In genomic region chr6:57221936-57222683, GRCh38 we compare ENCODE assay signal across 1 cellular context.
TF ChIP-seq lines count a peak whose summit lies in the region.

RAB23 (minus strand) TSS chr6:57222307; CDS start chr6:57210380, 11,927 bp downstream.

TF ChIP-seq in HepG2, 621 proteins besides CTCF, POLR2A, EP300 and RAD21 (continued from another document and continues in another):
- peak; percentile 91 for TF ChIP-seq ARID4A (CRISPR knock-in tag; IDR thresholded peaks at IDR 0.05; ENCODE audit: borderline replicate concordance)
- TF ChIP-seq SALL1 (CRISPR knock-in tag; IDR thresholded peaks at IDR 0.05), result peak; percentile 65; the same call in 1 of the 2 replicates
- TF ChIP-seq YEATS2 (CRISPR knock-in tag; IDR thresholded peaks at IDR 0.05; ENCODE audit: borderline replicate concordance), result peak; percentile 46; the same call in 1 of the 2 replicates
- TF ChIP-seq GMEB1 (CRISPR knock-in tag; IDR thresholded peaks at IDR 0.05; ENCODE audit: borderline replicate concordance), result peak; percentile 60
- TF ChIP-seq ETV6 (CRISPR knock-in tag; conservative IDR thresholded peaks at IDR 0.05), result peak; percentile 43
- TF ChIP-seq ETV5 (CRISPR knock-in tag; IDR thresholded peaks at IDR 0.05; ENCODE audit: borderline replicate concordance), result peak; percentile 56; the same call in 1 of the 2 replicates
- peak; percentile 71; the same call in 1 of the 2 replicates for TF ChIP-seq ZNF331 (CRISPR knock-in tag; IDR thresholded peaks at IDR 0.05)
- TF ChIP-seq ZNF468 (CRISPR knock-in tag; IDR thresholded peaks at IDR 0.05), result peak; percentile 61; the same call in 1 of the 2 replicates
- TF ChIP-seq HMGXB4 (CRISPR knock-in tag; IDR thresholded peaks at IDR 0.05; ENCODE audit: borderline replicate concordance in 1 of 2, low read depth in 1 of 2), result peak; percentile 67 to 89; a peak in 3 of 4 replicates
- 0 out of 2 replicates have a peak, but pooled peaks have one; percentile 58 for TF ChIP-seq ZFP36L1 (CRISPR knock-in tag; IDR thresholded peaks at IDR 0.05)
- no peak for TF ChIP-seq ZMYM2 (CRISPR knock-in tag; IDR thresholded peaks at IDR 0.05)
- TF ChIP-seq KLF12 (CRISPR knock-in tag; IDR thresholded peaks at IDR 0.05; ENCODE audit: borderline replicate concordance), result peak; percentile 30; the same call in 1 of the 2 replicates
- TF ChIP-seq MXD4 (CRISPR knock-in tag; IDR thresholded peaks at IDR 0.05), result peak; percentile 52; the same call in 1 of the 2 replicates
- TF ChIP-seq KIAA2018 (CRISPR knock-in tag; IDR thresholded peaks at IDR 0.05; ENCODE audit: borderline replicate concordance), result peak; percentile 26; the same call in 1 of the 2 replicates
- peak in 1 of 2 experiments; percentile 56; a peak in 1 of 4 replicates for TF ChIP-seq KLF16 (CRISPR knock-in tag; IDR thresholded peaks at IDR 0.05)
- TF ChIP-seq BRCA1 (CRISPR knock-in tag; IDR thresholded peaks at IDR 0.05), result no peak
- TF ChIP-seq ZBTB2 (CRISPR knock-in tag; IDR thresholded peaks at IDR 0.05; ENCODE audit: low read depth), result 0 out of 2 replicates have a peak, but pooled peaks have one; percentile 45
- no peak for TF ChIP-seq ZEB1 (IDR thresholded peaks at IDR 0.05; ENCODE audit: insufficient replicate concordance, low read depth)
- peak; percentile 5 for TF ChIP-seq U2AF1 (optimal IDR thresholded peaks at IDR 0.05; ENCODE audit: low read depth, low read length)
- TF ChIP-seq SNAPC4 (CRISPR knock-in tag; IDR thresholded peaks at IDR 0.05), result peak; percentile 32
- no peak for TF ChIP-seq TBL1XR1 (IDR thresholded peaks at IDR 0.05; ENCODE audit: borderline replicate concordance, low read length, partially characterized antibody)
- TF ChIP-seq GATAD1 (CRISPR knock-in tag; IDR thresholded peaks at IDR 0.05), result peak; percentile 81
- TF ChIP-seq ZNF552 (CRISPR knock-in tag; IDR thresholded peaks at IDR 0.05; ENCODE audit: borderline replicate concordance), result 0 out of 2 replicates have a peak, but pooled peaks have one; percentile 14
- peak; percentile 26; the same call in 1 of the 2 replicates for TF ChIP-seq RXRA (CRISPR knock-in tag; IDR thresholded peaks at IDR 0.05)
- peak; percentile 71; the same call in 1 of the 2 replicates for TF ChIP-seq ZNF501 (CRISPR knock-in tag; IDR thresholded peaks at IDR 0.05)
- TF ChIP-seq KDM3A (CRISPR knock-in tag; IDR thresholded peaks at IDR 0.05; ENCODE audit: low read depth), result peak; percentile 51; the same call in 1 of the 2 replicates
- 0 out of 2 replicates have a peak, but pooled peaks have one; percentile 62 for TF ChIP-seq ZNF605 (CRISPR knock-in tag; IDR thresholded peaks at IDR 0.05)
- TF ChIP-seq ZBTB44 (CRISPR knock-in tag; IDR thresholded peaks at IDR 0.05), result peak; percentile 38; the same call in 1 of the 2 replicates
